Comparison of ENCODE assay signal across 16 cellular contexts in the genomic region with DNA sequence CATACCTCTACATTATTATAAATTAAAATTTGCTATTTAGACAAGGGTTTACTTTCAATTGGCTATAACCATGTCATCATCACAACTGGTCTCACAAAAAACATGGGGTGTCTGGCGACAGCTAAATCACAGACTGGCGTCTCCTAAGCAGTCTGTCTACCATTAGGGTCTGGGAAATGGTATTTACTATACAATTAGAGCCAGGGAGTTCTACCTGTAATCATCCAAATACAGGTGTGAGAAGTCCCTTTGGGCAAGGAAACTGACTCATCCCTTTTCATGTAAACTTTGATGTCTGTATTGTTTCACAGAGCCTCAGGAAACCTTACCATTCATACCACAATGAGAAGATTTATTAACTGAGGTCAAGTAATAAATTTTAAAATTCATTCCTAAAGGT.
DNase-seq lines count a peak whose midpoint lies in the region; TF ChIP-seq lines count a peak whose summit lies in the region.
"Had no signal": no experiment of that assay in that cellular context is flagged by ENCODE, and none has a peak within 500 bp of the region (broad histone marks: within the 10 kb centered on the region; RNA-seq: fewer than 3 reads in every experiment).

No MANE protein-coding gene starts in this region.

- H3K9me3 ChIP-seq in HUES64 (ENCODE audit: insufficient read depth, low read depth, low read length) (no peaks in the 10 kb centered on the region), mesenchymal stem cell (ENCODE audit: control insufficient read depth, low read length) (no peaks in the 10 kb centered on the region), WERI-Rb-1 (ENCODE audit: severe bottlenecking) (no peaks in the 10 kb centered on the region)
- H3K9me3 ChIP-seq: body of pancreas, heart left ventricle, left lung, Peyer's patch, upper lobe of right lung had no signal

- no peak overlapping the region for H3K18ac ChIP-seq in mesenchymal stem cell (ENCODE audit: low read depth in 1 of 2, low read length in 2 of 2)

- peaks cover 97% of the 10 kb centered on the region for H3K4me1 ChIP-seq in HUES64 (ENCODE audit: insufficient read depth, low read length)
- H3K4me1 ChIP-seq in mesenchymal stem cell (ENCODE audit: control insufficient read depth, insufficient read depth, low read depth, low read length): peaks cover 2% of the 10 kb centered on the region
- H3K4me1 ChIP-seq: body of pancreas, heart left ventricle, left lung, Peyer's patch, upper lobe of right lung had no signal

- H3K79me1 ChIP-seq in mesenchymal stem cell (replicated peaks; ENCODE audit: low read length, poor library complexity, severe bottlenecking): peaks cover 3% of the 10 kb centered on the region

- H3K27ac ChIP-seq in HUES64 (ENCODE audit: low read depth, low read length) (peak overlapping the region; percentile 3; the same call in 1 of the 2 replicates), RWPE1 (no peak overlapping the region), mesenchymal stem cell (ENCODE audit: low read length, poor library complexity, severe bottlenecking) (no peak overlapping the region), WERI-Rb-1 (no peak overlapping the region)
- H3K27ac ChIP-seq: body of pancreas, heart left ventricle, left lung, Peyer's patch, upper lobe of right lung had no signal

- H2BK15ac ChIP-seq in mesenchymal stem cell (ENCODE audit: low read depth, poor library complexity, severe bottlenecking): no peak overlapping the region

- no peak overlapping the region for H3K9ac ChIP-seq in HUES64 (ENCODE audit: low read depth, low read length)
- no peak overlapping the region for H3K9ac ChIP-seq in mesenchymal stem cell (ENCODE audit: low read length)

- no peak overlapping the region for H2BK12ac ChIP-seq in mesenchymal stem cell (ENCODE audit: low read length in 2 of 2)

- no peak overlapping the region for H3K4me3 ChIP-seq in HUES64 (ENCODE audit: low read length)
- no peak overlapping the region for H3K4me3 ChIP-seq in mesenchymal stem cell (ENCODE audit: insufficient read depth in 1 of 2, low read depth in 1 of 2, low read length in 2 of 2)
- no peak overlapping the region for H3K4me3 ChIP-seq in WERI-Rb-1 (ENCODE audit: low read depth, low read length)
- H3K4me3 ChIP-seq: body of pancreas, heart left ventricle, left lung, Peyer's patch, upper lobe of right lung had no signal

- peak; percentile 92 to 93 for DNase-seq in NCI-H1930 (lab: John Stamatoyannopoulos, UW)
- peak; percentile 19 for DNase-seq in RWPE1 (ENCODE audit: low spot score)
- DNase-seq in mesenchymal stem cell: no peak
- no peak for DNase-seq in WERI-Rb-1
- DNase-seq in HCEC 1CT: no peak
- DNase-seq in posterior vena cava (ENCODE audit: low spot score): no peak
- DNase-seq: activated B cell treated with CpG ODN at 0.5 μM for 24 hours; activated CD4-positive, alpha-beta T cell treated with anti-CD3 and anti-CD28 coated beads, Interleukin-2, amount 50 U/mL, for 48 hours; activated effector memory CD4-positive, alpha-beta T cell treated with anti-CD3 and anti-CD28 coated beads, Interleukin-2, amount 50 U/mL, for 16 hours; activated naive CD8-positive, alpha-beta T cell treated with anti-CD3 and anti-CD28 coated beads, Interleukin-2, amount 50 U/mL, for 24 hours; body of pancreas; heart left ventricle; left lung; Peyer's patch; upper lobe of right lung had no signal

- TF ChIP-seq CTCF in RWPE1 (conservative IDR thresholded peaks at IDR 0.05; ENCODE audit: low read depth) (no peak), WERI-Rb-1 (IDR thresholded peaks at IDR 0.05; ENCODE audit: low read depth, low read length) (no peak)

- H2BK120ac ChIP-seq in mesenchymal stem cell (ENCODE audit: low read depth, low read length): no peak overlapping the region

- H3K14ac ChIP-seq in mesenchymal stem cell (ENCODE audit: low read length in 2 of 2): no peak overlapping the region

- H3K36me3 ChIP-seq in HUES64 (ENCODE audit: insufficient read depth, low read length) (no peaks in the 10 kb centered on the region), mesenchymal stem cell (ENCODE audit: control insufficient read depth in 1 of 2, insufficient read depth in 2 of 2, low read depth in 1 of 2, low read length in 2 of 2) (no peaks in the 10 kb centered on the region), WERI-Rb-1 (peaks cover 5% of the 10 kb centered on the region)
- H3K36me3 ChIP-seq: left lung, Peyer's patch, upper lobe of right lung had no signal

- POLR2A ChIA-PET in RWPE1 (lab: Yijun Ruan, JAX; ENCODE audit: low non-redundant PET): no interaction called here

- H3K4ac ChIP-seq in mesenchymal stem cell (ENCODE audit: low read depth in 1 of 2, low read length in 2 of 2): no peak overlapping the region

- H3K4me2 ChIP-seq in mesenchymal stem cell (ENCODE audit: low read length, poor library complexity, severe bottlenecking): no peak overlapping the region

- 84% methylated on average over 2 of the region's 2 CpGs for WGBS in HUES64
- no CpG with 5 or more reads among the region's 2 CpGs for WGBS in mesenchymal stem cell

- CTCF ChIA-PET in RWPE1 (lab: Yijun Ruan, JAX): no interaction called here

- H2BK5ac ChIP-seq in mesenchymal stem cell (ENCODE audit: low read depth, low read length, poor library complexity, severe bottlenecking): no peak overlapping the region

- H2AFZ ChIP-seq in mesenchymal stem cell (ENCODE audit: low read depth, low read length): no peak overlapping the region

- intact Hi-C loops in posterior vena cava (cut with DNase I): no loop called here

- H4K8ac ChIP-seq in mesenchymal stem cell (ENCODE audit: low read length): no peak overlapping the region

- H2AK5ac ChIP-seq in mesenchymal stem cell (ENCODE audit: low read length, severe bottlenecking): peak overlapping the region; percentile 65

- H3K27me3 ChIP-seq in HUES64 (ENCODE audit: insufficient read depth, low read length) (no peaks in the 10 kb centered on the region), mesenchymal stem cell (ENCODE audit: control insufficient read depth in 1 of 2, insufficient read depth in 1 of 2, low read length in 2 of 2) (no peaks in the 10 kb centered on the region), WERI-Rb-1 (ENCODE audit: insufficient read depth, low read depth, severe bottlenecking) (no peaks in the 10 kb centered on the region)
- H3K27me3 ChIP-seq: body of pancreas, heart left ventricle, left lung, Peyer's patch, upper lobe of right lung had no signal

- H3K23ac ChIP-seq in mesenchymal stem cell (ENCODE audit: low read length in 2 of 2): no peak overlapping the region

- H4K91ac ChIP-seq in mesenchymal stem cell (ENCODE audit: low read length): no peak overlapping the region

Comparison
In these comparisons a context has a peak if more than half of its experiments do, and no peak if none do; other contexts are left out.
1. DNase-seq: peak in NCI-H1930 (2 of 2) and RWPE1 (single experiment); none in mesenchymal stem cell (single experiment), WERI-Rb-1 (single experiment), HCEC 1CT (single experiment) and posterior vena cava (single experiment).